ENCODE assay signal across 1 cellular context in the genomic region with DNA sequence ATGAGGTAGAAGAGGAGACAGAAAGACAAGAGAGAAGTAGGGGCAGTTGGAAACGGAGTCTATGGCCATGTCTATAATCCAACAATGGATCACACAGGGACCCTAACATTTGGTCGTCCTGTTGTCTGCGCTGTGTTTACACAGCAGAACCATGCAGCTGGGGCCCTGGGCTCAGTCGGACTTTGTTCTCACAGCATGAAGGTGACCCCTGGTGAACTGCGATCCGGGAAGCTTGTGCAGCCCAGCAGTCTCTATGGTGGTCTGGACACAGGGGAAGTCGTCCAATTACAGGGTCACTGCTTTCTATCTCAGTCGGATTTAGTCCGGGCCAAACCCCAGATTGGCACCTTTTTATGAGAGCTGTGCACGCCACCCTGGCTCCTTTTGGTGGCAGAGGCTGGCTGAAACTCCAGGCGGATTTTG.
TF ChIP-seq lines count a peak whose summit lies in the region.

No MANE protein-coding gene starts in this region.

TF ChIP-seq in HepG2, 621 proteins besides CTCF, POLR2A, EP300 and RAD21 (continued from another document and continues in another):
- TF ChIP-seq, protein P1, sequence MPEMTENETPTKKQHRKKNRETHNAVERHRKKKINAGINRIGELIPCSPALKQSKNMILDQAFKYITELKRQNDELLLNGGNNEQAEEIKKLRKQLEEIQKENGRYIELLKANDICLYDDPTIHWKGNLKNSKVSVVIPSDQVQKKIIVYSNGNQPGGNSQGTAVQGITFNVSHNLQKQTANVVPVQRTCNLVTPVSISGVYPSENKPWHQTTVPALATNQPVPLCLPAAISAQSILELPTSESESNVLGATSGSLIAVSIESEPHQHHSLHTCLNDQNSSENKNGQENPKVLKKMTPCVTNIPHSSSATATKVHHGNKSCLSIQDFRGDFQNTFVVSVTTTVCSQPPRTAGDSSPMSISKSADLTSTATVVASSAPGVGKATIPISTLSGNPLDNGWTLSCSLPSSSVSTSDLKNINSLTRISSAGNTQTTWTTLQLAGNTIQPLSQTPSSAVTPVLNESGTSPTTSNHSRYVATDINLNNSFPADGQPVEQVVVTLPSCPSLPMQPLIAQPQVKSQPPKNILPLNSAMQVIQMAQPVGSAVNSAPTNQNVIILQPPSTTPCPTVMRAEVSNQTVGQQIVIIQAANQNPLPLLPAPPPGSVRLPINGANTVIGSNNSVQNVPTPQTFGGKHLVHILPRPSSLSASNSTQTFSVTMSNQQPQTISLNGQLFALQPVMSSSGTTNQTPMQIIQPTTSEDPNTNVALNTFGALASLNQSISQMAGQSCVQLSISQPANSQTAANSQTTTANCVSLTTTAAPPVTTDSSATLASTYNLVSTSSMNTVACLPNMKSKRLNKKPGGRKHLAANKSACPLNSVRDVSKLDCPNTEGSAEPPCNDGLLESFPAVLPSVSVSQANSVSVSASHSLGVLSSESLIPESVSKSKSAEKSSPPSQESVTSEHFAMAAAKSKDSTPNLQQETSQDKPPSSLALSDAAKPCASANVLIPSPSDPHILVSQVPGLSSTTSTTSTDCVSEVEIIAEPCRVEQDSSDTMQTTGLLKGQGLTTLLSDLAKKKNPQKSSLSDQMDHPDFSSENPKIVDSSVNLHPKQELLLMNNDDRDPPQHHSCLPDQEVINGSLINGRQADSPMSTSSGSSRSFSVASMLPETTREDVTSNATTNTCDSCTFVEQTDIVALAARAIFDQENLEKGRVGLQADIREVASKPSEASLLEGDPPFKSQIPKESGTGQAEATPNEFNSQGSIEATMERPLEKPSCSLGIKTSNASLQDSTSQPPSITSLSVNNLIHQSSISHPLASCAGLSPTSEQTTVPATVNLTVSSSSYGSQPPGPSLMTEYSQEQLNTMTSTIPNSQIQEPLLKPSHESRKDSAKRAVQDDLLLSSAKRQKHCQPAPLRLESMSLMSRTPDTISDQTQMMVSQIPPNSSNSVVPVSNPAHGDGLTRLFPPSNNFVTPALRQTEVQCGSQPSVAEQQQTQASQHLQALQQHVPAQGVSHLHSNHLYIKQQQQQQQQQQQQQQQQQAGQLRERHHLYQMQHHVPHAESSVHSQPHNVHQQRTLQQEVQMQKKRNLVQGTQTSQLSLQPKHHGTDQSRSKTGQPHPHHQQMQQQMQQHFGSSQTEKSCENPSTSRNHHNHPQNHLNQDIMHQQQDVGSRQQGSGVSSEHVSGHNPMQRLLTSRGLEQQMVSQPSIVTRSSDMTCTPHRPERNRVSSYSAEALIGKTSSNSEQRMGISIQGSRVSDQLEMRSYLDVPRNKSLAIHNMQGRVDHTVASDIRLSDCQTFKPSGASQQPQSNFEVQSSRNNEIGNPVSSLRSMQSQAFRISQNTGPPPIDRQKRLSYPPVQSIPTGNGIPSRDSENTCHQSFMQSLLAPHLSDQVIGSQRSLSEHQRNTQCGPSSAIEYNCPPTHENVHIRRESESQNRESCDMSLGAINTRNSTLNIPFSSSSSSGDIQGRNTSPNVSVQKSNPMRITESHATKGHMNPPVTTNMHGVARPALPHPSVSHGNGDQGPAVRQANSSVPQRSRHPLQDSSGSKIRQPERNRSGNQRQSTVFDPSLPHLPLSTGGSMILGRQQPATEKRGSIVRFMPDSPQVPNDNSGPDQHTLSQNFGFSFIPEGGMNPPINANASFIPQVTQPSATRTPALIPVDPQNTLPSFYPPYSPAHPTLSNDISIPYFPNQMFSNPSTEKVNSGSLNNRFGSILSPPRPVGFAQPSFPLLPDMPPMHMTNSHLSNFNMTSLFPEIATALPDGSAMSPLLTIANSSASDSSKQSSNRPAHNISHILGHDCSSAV (CRISPR knock-in tag; IDR thresholded peaks at IDR 0.05; ENCODE audit: borderline replicate concordance): no peak
- no peak for TF ChIP-seq MLLT10 (CRISPR knock-in tag; IDR thresholded peaks at IDR 0.05)
- no peak for TF ChIP-seq PREB (CRISPR knock-in tag; IDR thresholded peaks at IDR 0.05)
- TF ChIP-seq ZNF790 (CRISPR knock-in tag; IDR thresholded peaks at IDR 0.05; ENCODE audit: borderline replicate concordance): 0 out of 2 replicates have a peak, but pooled peaks have one; percentile 39
- peak; percentile 98 for TF ChIP-seq DPF2 (CRISPR knock-in tag; IDR thresholded peaks at IDR 0.05; ENCODE audit: borderline replicate concordance, low read depth)
- peak; percentile 77 for TF ChIP-seq ERF (CRISPR knock-in tag; IDR thresholded peaks at IDR 0.05)
- TF ChIP-seq, protein P2, sequence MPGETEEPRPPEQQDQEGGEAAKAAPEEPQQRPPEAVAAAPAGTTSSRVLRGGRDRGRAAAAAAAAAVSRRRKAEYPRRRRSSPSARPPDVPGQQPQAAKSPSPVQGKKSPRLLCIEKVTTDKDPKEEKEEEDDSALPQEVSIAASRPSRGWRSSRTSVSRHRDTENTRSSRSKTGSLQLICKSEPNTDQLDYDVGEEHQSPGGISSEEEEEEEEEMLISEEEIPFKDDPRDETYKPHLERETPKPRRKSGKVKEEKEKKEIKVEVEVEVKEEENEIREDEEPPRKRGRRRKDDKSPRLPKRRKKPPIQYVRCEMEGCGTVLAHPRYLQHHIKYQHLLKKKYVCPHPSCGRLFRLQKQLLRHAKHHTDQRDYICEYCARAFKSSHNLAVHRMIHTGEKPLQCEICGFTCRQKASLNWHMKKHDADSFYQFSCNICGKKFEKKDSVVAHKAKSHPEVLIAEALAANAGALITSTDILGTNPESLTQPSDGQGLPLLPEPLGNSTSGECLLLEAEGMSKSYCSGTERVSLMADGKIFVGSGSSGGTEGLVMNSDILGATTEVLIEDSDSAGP (CRISPR knock-in tag; IDR thresholded peaks at IDR 0.05; ENCODE audit: borderline replicate concordance): peak; percentile 88
- TF ChIP-seq NCOA5 (CRISPR knock-in tag; IDR thresholded peaks at IDR 0.05): no peak
- no peak for TF ChIP-seq ZFP82 (CRISPR knock-in tag; IDR thresholded peaks at IDR 0.05; ENCODE audit: borderline replicate concordance)
- no peak for TF ChIP-seq SRF (IDR thresholded peaks at IDR 0.05; ENCODE audit: low read depth, low read length)
- TF ChIP-seq ZNF101 (CRISPR knock-in tag; IDR thresholded peaks at IDR 0.05; ENCODE audit: borderline replicate concordance, low read depth): no peak
- peak; percentile 81 for TF ChIP-seq YY1 (IDR thresholded peaks at IDR 0.05; ENCODE audit: insufficient read depth, insufficient replicate concordance, low read depth, low read length)
- TF ChIP-seq ZSCAN31 (CRISPR knock-in tag; IDR thresholded peaks at IDR 0.05; ENCODE audit: low read depth): no peak
- TF ChIP-seq ZNF432 (CRISPR knock-in tag; IDR thresholded peaks at IDR 0.05; ENCODE audit: borderline replicate concordance): no peak
- TF ChIP-seq ZHX1 (CRISPR knock-in tag; IDR thresholded peaks at IDR 0.05; ENCODE audit: low read depth): peak; percentile 75; the same call in 1 of the 2 replicates
- no peak for TF ChIP-seq MAFG (CRISPR knock-in tag; IDR thresholded peaks at IDR 0.05)
- peak; percentile 85 for TF ChIP-seq TBX2 (CRISPR knock-in tag; IDR thresholded peaks at IDR 0.05; ENCODE audit: borderline replicate concordance)
- peak; percentile 77 for TF ChIP-seq GMEB1 (CRISPR knock-in tag; IDR thresholded peaks at IDR 0.05; ENCODE audit: borderline replicate concordance)
- peak; percentile 93 for TF ChIP-seq ZIK1 (CRISPR knock-in tag; IDR thresholded peaks at IDR 0.05; ENCODE audit: borderline replicate concordance, low read depth)
- no peak for TF ChIP-seq DR1 (CRISPR knock-in tag; IDR thresholded peaks at IDR 0.05)
- no peak for TF ChIP-seq HNRNPUL1 (IDR thresholded peaks at IDR 0.05; ENCODE audit: low read depth, low read length)
- TF ChIP-seq IKZF4 (CRISPR knock-in tag; IDR thresholded peaks at IDR 0.05; ENCODE audit: borderline replicate concordance, low read depth, not compliant biosample characterization): peak; percentile 89
- 0 out of 2 replicates have a peak, but pooled peaks have one; percentile 43 for TF ChIP-seq ZNF552 (CRISPR knock-in tag; IDR thresholded peaks at IDR 0.05; ENCODE audit: borderline replicate concordance)
- TF ChIP-seq TARDBP (CRISPR knock-in tag; IDR thresholded peaks at IDR 0.05): peak; percentile 100
- TF ChIP-seq GATAD2A (CRISPR knock-in tag; IDR thresholded peaks at IDR 0.05): peak; percentile 99
- peak; percentile 87 for TF ChIP-seq SALL2 (CRISPR knock-in tag; IDR thresholded peaks at IDR 0.05)
- no peak for TF ChIP-seq ZNF747 (CRISPR knock-in tag; IDR thresholded peaks at IDR 0.05; ENCODE audit: borderline replicate concordance)
- peak; percentile 59; the same call in 2 of the 3 replicates for TF ChIP-seq MXI1 (IDR thresholded peaks at IDR 0.05; ENCODE audit: borderline replicate concordance, low read depth, low read length)
- peak; percentile 77 for TF ChIP-seq ZNF431 (CRISPR knock-in tag; IDR thresholded peaks at IDR 0.05; ENCODE audit: borderline replicate concordance, low read depth)
- TF ChIP-seq ZNF781 (CRISPR knock-in tag; IDR thresholded peaks at IDR 0.05; ENCODE audit: borderline replicate concordance, not compliant biosample characterization): peak; percentile 53
- peak; percentile 63; the same call in 1 of the 2 replicates for TF ChIP-seq GFI1 (CRISPR knock-in tag; IDR thresholded peaks at IDR 0.05; ENCODE audit: borderline replicate concordance)
- TF ChIP-seq TOE1 (CRISPR knock-in tag; IDR thresholded peaks at IDR 0.05): 0 out of 2 replicates have a peak, but pooled peaks have one; percentile 92
- peak; percentile 87; the same call in 1 of the 2 replicates for TF ChIP-seq ZFP41 (CRISPR knock-in tag; IDR thresholded peaks at IDR 0.05; ENCODE audit: borderline replicate concordance)
- TF ChIP-seq POGZ (CRISPR knock-in tag; IDR thresholded peaks at IDR 0.05): peak; percentile 98
- TF ChIP-seq POLR2AphosphoS2 (IDR thresholded peaks at IDR 0.05; ENCODE audit: low read depth, low read length): no peak
- TF ChIP-seq NPAS2 (CRISPR knock-in tag; IDR thresholded peaks at IDR 0.05; ENCODE audit: borderline replicate concordance): no peak
- TF ChIP-seq KDM5A (IDR thresholded peaks at IDR 0.05; ENCODE audit: borderline replicate concordance, low read length): no peak
- peak; percentile 76 for TF ChIP-seq NFIC (IDR thresholded peaks at IDR 0.05; ENCODE audit: low read length)
- TF ChIP-seq, protein P3, sequence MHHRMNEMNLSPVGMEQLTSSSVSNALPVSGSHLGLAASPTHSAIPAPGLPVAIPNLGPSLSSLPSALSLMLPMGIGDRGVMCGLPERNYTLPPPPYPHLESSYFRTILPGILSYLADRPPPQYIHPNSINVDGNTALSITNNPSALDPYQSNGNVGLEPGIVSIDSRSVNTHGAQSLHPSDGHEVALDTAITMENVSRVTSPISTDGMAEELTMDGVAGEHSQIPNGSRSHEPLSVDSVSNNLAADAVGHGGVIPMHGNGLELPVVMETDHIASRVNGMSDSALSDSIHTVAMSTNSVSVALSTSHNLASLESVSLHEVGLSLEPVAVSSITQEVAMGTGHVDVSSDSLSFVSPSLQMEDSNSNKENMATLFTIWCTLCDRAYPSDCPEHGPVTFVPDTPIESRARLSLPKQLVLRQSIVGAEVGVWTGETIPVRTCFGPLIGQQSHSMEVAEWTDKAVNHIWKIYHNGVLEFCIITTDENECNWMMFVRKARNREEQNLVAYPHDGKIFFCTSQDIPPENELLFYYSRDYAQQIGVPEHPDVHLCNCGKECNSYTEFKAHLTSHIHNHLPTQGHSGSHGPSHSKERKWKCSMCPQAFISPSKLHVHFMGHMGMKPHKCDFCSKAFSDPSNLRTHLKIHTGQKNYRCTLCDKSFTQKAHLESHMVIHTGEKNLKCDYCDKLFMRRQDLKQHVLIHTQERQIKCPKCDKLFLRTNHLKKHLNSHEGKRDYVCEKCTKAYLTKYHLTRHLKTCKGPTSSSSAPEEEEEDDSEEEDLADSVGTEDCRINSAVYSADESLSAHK (CRISPR knock-in tag; IDR thresholded peaks at IDR 0.05; ENCODE audit: borderline replicate concordance): 0 out of 2 replicates have a peak, but pooled peaks have one; percentile 68
- TF ChIP-seq ZFP36 (IDR thresholded peaks at IDR 0.05; ENCODE audit: borderline replicate concordance, low read depth, low read length, partially characterized antibody): no peak
- TF ChIP-seq JDP2 (CRISPR knock-in tag; IDR thresholded peaks at IDR 0.05; ENCODE audit: borderline replicate concordance): no peak
- TF ChIP-seq MIXL1 (CRISPR knock-in tag; IDR thresholded peaks at IDR 0.05): peak; percentile 96
- no peak for TF ChIP-seq ATF5 (CRISPR knock-in tag; IDR thresholded peaks at IDR 0.05; ENCODE audit: low read depth)
